ENCODE assay signal across 8 cellular contexts in the genomic region with DNA sequence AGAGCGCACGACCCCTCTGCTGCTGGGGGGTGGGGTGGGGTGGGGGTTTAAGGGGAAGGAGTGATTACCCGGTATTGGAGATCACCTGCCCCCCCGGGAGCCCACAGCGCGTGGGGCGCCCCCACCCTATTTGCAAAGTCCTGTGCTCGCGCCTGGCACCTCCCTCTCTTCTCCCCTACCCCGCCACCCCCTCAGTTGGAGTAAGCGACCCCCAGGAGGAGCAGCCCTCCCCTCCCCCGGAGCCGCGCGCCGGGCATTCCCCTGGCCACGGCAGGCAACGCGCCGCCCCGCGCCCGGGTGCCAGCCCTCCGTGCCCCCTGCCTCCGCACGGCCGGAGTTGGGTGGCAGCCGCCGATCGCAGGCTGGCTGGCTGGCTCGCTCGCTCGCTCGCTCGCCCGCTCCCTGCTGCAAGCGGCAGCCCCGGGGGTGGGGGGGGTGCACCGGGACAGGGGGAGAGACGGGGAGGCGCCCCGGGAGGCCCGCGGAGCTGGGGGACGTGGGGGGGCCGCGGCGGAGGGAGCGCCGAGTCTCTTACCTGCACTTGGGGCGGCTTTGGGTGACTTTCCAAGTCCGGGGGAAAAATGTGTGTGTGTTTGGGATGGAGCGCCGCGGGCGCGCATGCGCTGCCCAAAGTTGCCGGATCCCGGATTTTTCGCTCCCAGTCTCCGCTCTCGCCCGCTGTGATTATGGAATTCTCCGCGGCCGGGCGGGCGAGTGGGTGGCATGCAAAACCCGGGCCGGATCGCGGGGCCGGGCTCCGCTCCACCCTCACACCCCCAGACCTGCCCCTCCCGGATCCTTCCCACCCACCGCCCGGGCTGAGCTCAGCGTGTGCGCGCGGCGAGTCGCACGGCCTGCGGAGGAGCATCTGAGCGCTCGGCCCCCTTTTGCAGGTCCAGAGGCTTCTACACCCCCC. TPM values are rescaled to one million over a fixed set of nuclear protein-coding genes. Genes with fewer than 3 reads are reported as not detected.
DNase-seq lines count a peak whose midpoint lies in the region; ATAC-seq and TF ChIP-seq lines count a peak whose summit lies in the region.

A gene with protein sequence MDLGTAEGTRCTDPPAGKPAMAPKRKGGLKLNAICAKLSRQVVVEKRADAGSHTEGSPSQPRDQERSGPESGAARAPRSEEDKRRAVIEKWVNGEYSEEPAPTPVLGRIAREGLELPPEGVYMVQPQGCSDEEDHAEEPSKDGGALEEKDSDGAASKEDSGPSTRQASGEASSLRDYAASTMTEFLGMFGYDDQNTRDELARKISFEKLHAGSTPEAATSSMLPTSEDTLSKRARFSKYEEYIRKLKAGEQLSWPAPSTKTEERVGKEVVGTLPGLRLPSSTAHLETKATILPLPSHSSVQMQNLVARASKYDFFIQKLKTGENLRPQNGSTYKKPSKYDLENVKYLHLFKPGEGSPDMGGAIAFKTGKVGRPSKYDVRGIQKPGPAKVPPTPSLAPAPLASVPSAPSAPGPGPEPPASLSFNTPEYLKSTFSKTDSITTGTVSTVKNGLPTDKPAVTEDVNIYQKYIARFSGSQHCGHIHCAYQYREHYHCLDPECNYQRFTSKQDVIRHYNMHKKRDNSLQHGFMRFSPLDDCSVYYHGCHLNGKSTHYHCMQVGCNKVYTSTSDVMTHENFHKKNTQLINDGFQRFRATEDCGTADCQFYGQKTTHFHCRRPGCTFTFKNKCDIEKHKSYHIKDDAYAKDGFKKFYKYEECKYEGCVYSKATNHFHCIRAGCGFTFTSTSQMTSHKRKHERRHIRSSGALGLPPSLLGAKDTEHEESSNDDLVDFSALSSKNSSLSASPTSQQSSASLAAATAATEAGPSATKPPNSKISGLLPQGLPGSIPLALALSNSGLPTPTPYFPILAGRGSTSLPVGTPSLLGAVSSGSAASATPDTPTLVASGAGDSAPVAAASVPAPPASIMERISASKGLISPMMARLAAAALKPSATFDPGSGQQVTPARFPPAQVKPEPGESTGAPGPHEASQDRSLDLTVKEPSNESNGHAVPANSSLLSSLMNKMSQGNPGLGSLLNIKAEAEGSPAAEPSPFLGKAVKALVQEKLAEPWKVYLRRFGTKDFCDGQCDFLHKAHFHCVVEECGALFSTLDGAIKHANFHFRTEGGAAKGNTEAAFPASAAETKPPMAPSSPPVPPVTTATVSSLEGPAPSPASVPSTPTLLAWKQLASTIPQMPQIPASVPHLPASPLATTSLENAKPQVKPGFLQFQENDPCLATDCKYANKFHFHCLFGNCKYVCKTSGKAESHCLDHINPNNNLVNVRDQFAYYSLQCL (N-terminal part only) (minus strand): TSS at position 618 of the 916 bp plus-strand sequence. CDS start 102,757 bp downstream, outside the sequence.

- H3K79me2 ChIP-seq in PC-9 (ENCODE audit: low read depth): no peaks in the 10 kb centered on the region

- DNase-seq in PC-9 (peak; percentile 67 to 89), dedifferentiated amniotic fluid mesenchymal stem cell (ENCODE audit: extremely low spot score) (peak; percentile 82), kidney tubule cell (ENCODE audit: low spot score) (peak; percentile 91), smooth muscle cell of the brain vasculature (ENCODE audit: low read depth, low spot score) (peak; percentile 51)
- no peak for DNase-seq in stimulated activated naive CD4-positive, alpha-beta T cell (lab: John Stamatoyannopoulos, UW)

- H3K36me3 ChIP-seq in BLaER1: no peaks in the 10 kb centered on the region
- no peaks in the 10 kb centered on the region for H3K36me3 ChIP-seq in HUES48 (ENCODE audit: control insufficient read depth, insufficient read depth, low read length)
- H3K36me3 ChIP-seq in PC-9 (ENCODE audit: low read depth): no peaks in the 10 kb centered on the region

- POLR2A ChIA-PET in PC-9 (lab: Charles Lee; ENCODE audit: unreplicated experiment): no interaction called here

- peaks cover 93% of the 10 kb centered on the region for H3K27me3 ChIP-seq in BLaER1
- H3K27me3 ChIP-seq in HUES48 (ENCODE audit: control insufficient read depth, insufficient read depth, low read length): peaks cover 73% of the 10 kb centered on the region
- H3K27me3 ChIP-seq in PC-9 (ENCODE audit: insufficient read depth, low read depth): no peaks in the 10 kb centered on the region

- H3K9ac ChIP-seq in BLaER1: no peak within 1 kb of the TSS
- no peak within 1 kb of the TSS for H3K9ac ChIP-seq in HUES48 (ENCODE audit: low read depth, low read length)

- BruUV-seq in PC-9 (replicated peaks; lab: Mats Ljungman, UMichigan): no TSS peak

- no peak for TF ChIP-seq CTCF in PC-9 (conservative IDR thresholded peaks at IDR 0.05)

- H3K27ac ChIP-seq in BLaER1 (no peak within 1 kb of the TSS), HUES48 (ENCODE audit: low read depth, low read length) (no peak within 1 kb of the TSS), PC-9 (no peak within 1 kb of the TSS)

- H3K9me3 ChIP-seq in BLaER1 (no peaks in the 10 kb centered on the region), HUES48 (ENCODE audit: control insufficient read depth, insufficient read depth, low read length) (no peaks in the 10 kb centered on the region), PC-9 (ENCODE audit: insufficient read depth, low read depth) (no peaks in the 10 kb centered on the region)

- H3F3A ChIP-seq in PC-9 (ENCODE audit: insufficient read depth, low read depth): peaks cover 5% of the 10 kb centered on the region; the same call in 1 of the 2 replicates

- H3K4me3 ChIP-seq in BLaER1: peak within 1 kb of the TSS; percentile 64
- H3K4me3 ChIP-seq in HUES48 (ENCODE audit: low read depth, low read length): peak within 1 kb of the TSS; percentile 71
- peak within 1 kb of the TSS; percentile 78 for H3K4me3 ChIP-seq in PC-9

- peak within 1 kb of the TSS; percentile 66; the same call in 1 of the 2 replicates for H2AFZ ChIP-seq in PC-9

- intact Hi-C loops in PC-9 (cut with micrococcal nuclease; ENCODE audit: unreplicated experiment): loop anchor here (1.0 to 5.0 kb wide), 3 partner anchors 36 to 117 kb away; no protein-coding TSS in a partner anchor

- H4K20me1 ChIP-seq in BLaER1 (peaks cover 67% of the 10 kb centered on the region), PC-9 (ENCODE audit: insufficient read depth) (no peaks in the 10 kb centered on the region)

- H3K4me1 ChIP-seq in BLaER1: peaks cover 21% of the 10 kb centered on the region
- H3K4me1 ChIP-seq in HUES48 (ENCODE audit: control insufficient read depth, insufficient read depth, low read length): peaks cover 19% of the 10 kb centered on the region
- peaks cover 17% of the 10 kb centered on the region for H3K4me1 ChIP-seq in PC-9 (replicated peaks; ENCODE audit: insufficient read depth)

- ATAC-seq in GM21360 (IDR thresholded peaks at IDR 0.05; ENCODE audit: unreplicated experiment): no peak

- no peaks in the 10 kb centered on the region for H3K9me2 ChIP-seq in PC-9 (ENCODE audit: insufficient read depth)

- CTCF ChIA-PET in PC-9 (lab: Charles Lee): interaction anchor here (0.6 to 0.7 kb wide), 2 partner anchors 35 to 277 kb away, joined by 3 to 15 read pairs; no protein-coding TSS in a partner anchor

- H3K4me2 ChIP-seq in BLaER1 (peak within 1 kb of the TSS; percentile 88), PC-9 (peak within 1 kb of the TSS; percentile 97)

RNA-seq across cellular contexts. Expression of the gene that starts here (rescaled TPM):
- total RNA-seq in PC-9 (2021): 15.2 and 18.9 TPM in 2 replicates

Comparison
In these comparisons a context has a peak if more than half of its experiments do, and no peak if none do; other contexts are left out.
1. DNase-seq: peak in PC-9 (2 of 2), dedifferentiated amniotic fluid mesenchymal stem cell (single experiment), kidney tubule cell (single experiment) and smooth muscle cell of the brain vasculature (single experiment); none in stimulated activated naive CD4-positive, alpha-beta T cell (0 of 6).
2. Peak in every context shown above with its lines, with median percentiles within 50 percentile points of each other: H3K4me3 ChIP-seq.